In the genomic region with DNA sequence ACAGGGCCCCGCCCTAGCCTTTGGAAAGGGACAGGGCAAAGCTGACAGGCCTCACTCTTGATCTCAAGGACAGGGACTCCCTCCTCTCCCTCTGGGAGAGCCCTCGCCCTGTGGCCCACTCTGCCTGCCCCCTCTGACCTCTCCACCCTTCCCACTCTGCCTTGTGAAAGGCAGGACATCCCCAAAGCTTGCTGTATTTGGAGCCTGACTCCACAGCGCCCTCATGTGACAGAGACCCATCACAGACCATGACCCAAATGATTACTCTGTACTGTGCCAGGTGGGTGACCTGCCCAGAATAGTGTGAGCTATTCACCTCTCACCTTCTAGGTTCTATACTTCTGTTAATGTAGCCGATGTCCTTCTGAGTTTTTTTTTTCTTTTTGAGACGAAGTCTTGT, we compare ENCODE assay signal across 9 cellular contexts. TPM values are rescaled to one million over a fixed set of nuclear protein-coding genes. Genes with fewer than 3 reads are reported as not detected.
DNase-seq lines count a peak whose midpoint lies in the region; ATAC-seq and TF ChIP-seq lines count a peak whose summit lies in the region.
"Had no signal": no experiment of that assay in that cellular context is flagged by ENCODE, and none has a peak within 500 bp of the region (broad histone marks: within the 10 kb centered on the region; RNA-seq: fewer than 3 reads in every experiment).

No MANE protein-coding gene starts in this region.

- whole genome bisulfite sequencing in adrenal gland, 4 donors = 54 to 82% (median 66%) methylated on average over 4 to 5 of the region's 5 CpGs

- intact Hi-C loops in adrenal gland (cut with DNase I) = no loop called here

- peak; percentile 29; the same call in 1 of the 2 replicates for TF ChIP-seq CTCF in LNCaP clone FGC (IDR thresholded peaks at IDR 0.05; ENCODE audit: control insufficient read depth, extremely low read depth, insufficient read depth)
- peak in 5 of 6 experiments; percentile 22 to 69 (median 55) for TF ChIP-seq CTCF in adrenal gland (IDR thresholded peaks at IDR 0.05)
- TF ChIP-seq CTCF in thoracic aorta (IDR thresholded peaks at IDR 0.05) = peak; percentile 26

- H3K4me3 ChIP-seq in LNCaP clone FGC (ENCODE audit: low read depth, low read length) (no peak overlapping the region), adrenal gland (no peak overlapping the region), thoracic aorta (no peak overlapping the region)

- H3K27ac ChIP-seq in adrenal gland = peak overlapping the region in 3 of 5 donors; percentile 1 to 94 (median 68)
- H3K27ac ChIP-seq in thoracic aorta = no peak overlapping the region

- H3K9me3 ChIP-seq in adrenal gland (replicated peaks in 1 of 3) = no peaks in the 10 kb centered on the region
- no peaks in the 10 kb centered on the region for H3K9me3 ChIP-seq in thoracic aorta

- H3K4me1 ChIP-seq in adrenal gland (replicated peaks in 1 of 2) = peaks cover 4 to 10% of the 10 kb centered on the region in 2 donors
- peaks cover 7 to 45% of the 10 kb centered on the region in 2 donors for H3K4me1 ChIP-seq in thoracic aorta (ENCODE audit: control insufficient read depth in 1 of 2, low read depth in 2 of 2)

- H3K27me3 ChIP-seq in adrenal gland (no peaks in the 10 kb centered on the region), thoracic aorta (replicated peaks; ENCODE audit: insufficient read depth) (no peaks in the 10 kb centered on the region)

- peak; percentile 67 for DNase-seq in NCI-H82 (lab: John Stamatoyannopoulos, UW)
- no peak for DNase-seq in NCI-H82 treated with DMSO at 0.1 percent for 48 hours (lab: John Stamatoyannopoulos, UW; ENCODE audit: unreplicated experiment)
- DNase-seq in LNCaP clone FGC (ENCODE audit: low read depth) = no peak
- peak; percentile 36 to 81 (median 60) for DNase-seq in adrenal gland
- DNase-seq in iPS DF 19.7 (ENCODE audit: low read depth, low spot score) = peak; percentile 52
- DNase-seq in thoracic aorta (ENCODE audit: low spot score) = no peak

- H3K36me3 ChIP-seq in adrenal gland (replicated peaks in 1 of 2) (no peaks in the 10 kb centered on the region), thoracic aorta (no peaks in the 10 kb centered on the region)

- ATAC-seq in thoracic aorta (ENCODE audit: insufficient number of reproducible peaks, low FRiP score, low read depth) (no peak), GM21723 (IDR thresholded peaks at IDR 0.05; ENCODE audit: unreplicated experiment) (no peak), GM21423 (IDR thresholded peaks at IDR 0.05; ENCODE audit: unreplicated experiment) (no peak)

- no peak for TF ChIP-seq POLR2A in adrenal gland (IDR thresholded peaks at IDR 0.05)

RNA-seq across cellular contexts. Expression of a gene that starts 18.8 kb away (rescaled TPM):
- total RNA-seq in adrenal gland (10 to 100 TPM in 1 of 8 donors, 1 to 10 TPM in 7; 1.8 to 51.6 (median 8.4) TPM), thoracic aorta (1 to 10 TPM; 3.5 to 5.7 TPM)
- polyA plus RNA-seq in adrenal gland = 1 to 10 TPM; 1.3 to 8.7 (median 2.2) TPM
- total RNA-seq: CD4-positive, alpha-beta memory T cell had no signal
- polyA plus RNA-seq: CD4-positive, alpha-beta memory T cell had no signal

RNA-seq across cellular contexts. Expression of a gene that starts 35.3 kb away (rescaled TPM):
- total RNA-seq in adrenal gland = 1 to 10 TPM; 3.7 to 5.9 (median 4.6) TPM
- polyA plus RNA-seq in adrenal gland = 1 to 10 TPM in 1 of 3 donors, under 1 TPM in 2; 0.75 to 2.3 (median 0.97) TPM
- 10 to 100 TPM in 1 of 2 donors, 1 to 10 TPM in 1; 7.7 to 13.4 TPM for total RNA-seq in thoracic aorta
- polyA plus RNA-seq: CD4-positive, alpha-beta memory T cell had no signal

Comparison
In these comparisons a context has a peak if more than half of its experiments do, and no peak if none do; other contexts are left out.
1. DNase-seq: peak in NCI-H82 (single experiment), adrenal gland (7 of 7) and iPS DF 19.7 (single experiment); none in NCI-H82 treated with DMSO at 0.1 percent for 48 hours (single experiment), LNCaP clone FGC (single experiment) and thoracic aorta (single experiment).
2. H3K27ac ChIP-seq: peak in adrenal gland (3 of 5); none in thoracic aorta (0 of 2).
3. Peak in every context shown above with its lines, with median percentiles within 50 percentile points of each other: CTCF ChIP-seq.